ENCODE assay signal across 21 cellular contexts in the genomic region with DNA sequence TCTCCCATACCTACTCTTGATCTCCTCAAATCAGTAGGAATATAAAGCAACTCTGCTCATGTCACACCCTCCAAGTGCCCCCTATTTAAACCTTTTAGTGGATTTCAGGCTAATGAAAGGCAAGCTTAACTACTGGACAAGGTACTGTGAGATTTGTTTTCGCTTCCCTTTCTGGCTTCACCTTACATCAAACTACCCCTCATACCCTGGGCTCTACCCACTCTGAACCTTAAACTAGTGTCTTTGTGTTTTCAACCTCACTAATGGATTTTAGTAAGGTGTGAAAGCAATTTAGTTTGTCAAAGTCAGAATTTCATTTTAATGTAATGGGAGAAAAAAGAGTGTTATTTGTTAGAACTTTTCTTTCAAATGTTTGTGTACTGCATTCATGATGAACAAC.
"Had no signal": no experiment of that assay in that cellular context is flagged by ENCODE, and none has a peak within 500 bp of the region (broad histone marks: within the 10 kb centered on the region; RNA-seq: fewer than 3 reads in every experiment).

No MANE protein-coding gene starts in this region.

- H3K4me3 Mint-ChIP-seq: activated B cell treated with CpG ODN at 0.5 μM for 24 hours; activated naive CD8-positive, alpha-beta T cell treated with anti-CD3 and anti-CD28 coated beads for 36 hours; immature natural killer cell; naive B cell; stimulated activated naive B cell treated with anti-CD40 and anti-IgM and Interleukin-4, amounts not matched to agents 10 μg/mL and 1 μg/mL and 100 μg/mL, for 72 hours had no signal

- H3K4me1 Mint-ChIP-seq: activated B cell treated with CpG ODN at 0.5 μM for 24 hours; immature natural killer cell; naive B cell; stimulated activated naive B cell treated with anti-CD40 and anti-IgM and Interleukin-4, amounts not matched to agents 10 μg/mL and 1 μg/mL and 100 μg/mL, for 72 hours had no signal

- H3K9me3 Mint-ChIP-seq: activated B cell treated with CpG ODN at 0.5 μM for 24 hours; activated naive CD8-positive, alpha-beta T cell treated with anti-CD3 and anti-CD28 coated beads for 36 hours; naive B cell; stimulated activated naive B cell treated with anti-CD40 and anti-IgM and Interleukin-4, amounts not matched to agents 10 μg/mL and 1 μg/mL and 100 μg/mL, for 72 hours had no signal

- H3K4me3 ChIP-seq: lower lobe of right lung, sigmoid colon, smooth muscle cell, transverse colon, vagina had no signal

- DNase-seq: activated B cell treated with CpG ODN at 0.5 μM for 24 hours; activated CD4-positive, alpha-beta T cell treated with anti-CD3 and anti-CD28 coated beads for 48 hours; activated CD8-positive, alpha-beta memory T cell treated with anti-CD3 and anti-CD28 coated beads for 24 hours; activated CD8-positive, alpha-beta memory T cell treated with anti-CD3 and anti-CD28 coated beads, Interleukin-2, amount 50 U/mL, for 4 hours; activated naive CD8-positive, alpha-beta T cell treated with anti-CD3 and anti-CD28 coated beads for 36 hours; central memory CD4-positive, alpha-beta T cell; effector memory CD4-positive, alpha-beta T cell; foreskin keratinocyte; immature natural killer cell; lower lobe of right lung; naive B cell; retina; sigmoid colon; stimulated activated CD4-positive, alpha-beta T cell treated with anti-CD3 and anti-CD28 coated beads, Interleukin-2, amount 100 ng/mL, for 48 hours; stimulated activated CD8-positive, alpha-beta memory T cell treated with anti-CD3 and anti-CD28 coated beads, Interleukin-4, amount 100 ng/mL, for 48 hours; stimulated activated naive B cell treated with anti-CD40 and anti-IgM and Interleukin-4, amounts not matched to agents 10 μg/mL and 1 μg/mL and 100 μg/mL, for 72 hours; transverse colon had no signal

- H3K27ac Mint-ChIP-seq: activated B cell treated with CpG ODN at 0.5 μM for 24 hours; activated naive CD8-positive, alpha-beta T cell treated with anti-CD3 and anti-CD28 coated beads for 36 hours; immature natural killer cell; naive B cell; progenitor cell of endocrine pancreas; stimulated activated naive B cell treated with anti-CD40 and anti-IgM and Interleukin-4, amounts not matched to agents 10 μg/mL and 1 μg/mL and 100 μg/mL, for 72 hours had no signal

- H3K27ac ChIP-seq: foreskin keratinocyte, lower lobe of right lung, sigmoid colon, transverse colon, vagina had no signal

- H3K9me3 ChIP-seq: lower lobe of right lung, sigmoid colon, transverse colon, vagina had no signal

- H3K36me3 Mint-ChIP-seq: activated naive CD8-positive, alpha-beta T cell treated with anti-CD3 and anti-CD28 coated beads for 36 hours; naive B cell; stimulated activated naive B cell treated with anti-CD40 and anti-IgM and Interleukin-4, amounts not matched to agents 10 μg/mL and 1 μg/mL and 100 μg/mL, for 72 hours had no signal

- ATAC-seq: foreskin keratinocyte; left lobe of liver; lower lobe of right lung; stimulated activated naive B cell treated with anti-CD40 and anti-IgM and Interleukin-4, amounts not matched to agents 10 μg/mL and 1 μg/mL and 100 μg/mL, for 72 hours had no signal

- H3K36me3 ChIP-seq: lower lobe of right lung, sigmoid colon, transverse colon, vagina had no signal

- H3K27me3 ChIP-seq: foreskin keratinocyte, sigmoid colon, transverse colon, vagina had no signal

- H3K27me3 Mint-ChIP-seq: activated B cell treated with CpG ODN at 0.5 μM for 24 hours; activated naive CD8-positive, alpha-beta T cell treated with anti-CD3 and anti-CD28 coated beads for 36 hours; naive B cell; progenitor cell of endocrine pancreas; stimulated activated naive B cell treated with anti-CD40 and anti-IgM and Interleukin-4, amounts not matched to agents 10 μg/mL and 1 μg/mL and 100 μg/mL, for 72 hours had no signal
